ENCODE assay signal across 20 cellular contexts in the genomic region with DNA sequence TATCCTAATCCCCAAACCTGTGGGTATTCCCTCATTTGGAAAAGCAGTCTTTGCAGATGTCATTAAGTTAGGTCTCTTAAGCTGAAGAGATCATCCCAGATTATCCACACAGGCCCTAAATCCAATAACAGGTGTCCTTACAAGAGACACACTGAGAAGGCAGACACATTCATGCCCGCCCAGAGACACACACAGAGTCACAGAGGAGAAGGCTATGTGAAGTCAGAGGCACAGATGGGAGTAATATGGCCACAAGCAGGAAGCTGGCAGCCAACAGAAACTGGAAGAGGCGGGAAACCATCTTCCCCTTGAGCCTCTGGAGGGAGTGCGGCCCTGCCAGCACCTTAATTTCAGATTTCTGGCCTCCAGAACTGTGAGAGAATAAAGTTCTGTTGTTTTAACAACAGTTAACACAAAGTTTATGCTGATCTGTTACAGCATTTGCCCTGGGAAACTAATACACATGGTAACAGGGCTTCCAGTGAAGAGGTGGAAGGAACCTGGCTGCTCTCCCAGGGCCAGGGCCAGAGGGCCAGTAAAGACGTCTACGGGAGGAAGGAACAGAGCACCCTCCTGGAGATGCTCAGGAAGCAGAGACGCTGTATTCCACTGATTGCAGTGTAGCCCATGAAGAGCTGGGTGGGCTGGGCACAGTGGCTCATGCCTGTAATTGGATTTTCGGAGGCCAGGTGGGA.
DNase-seq lines count a peak whose midpoint lies in the region; ATAC-seq, FAIRE-seq and TF ChIP-seq lines count a peak whose summit lies in the region.
"Had no signal": no experiment of that assay in that cellular context is flagged by ENCODE, and none has a peak within 500 bp of the region (broad histone marks: within the 10 kb centered on the region; RNA-seq: fewer than 3 reads in every experiment).

No MANE protein-coding gene starts in this region.

- no peak overlapping the region for H3K4ac ChIP-seq in mesenchymal stem cell (ENCODE audit: low read depth in 1 of 2, low read length in 2 of 2)

- no peak overlapping the region for H3K23ac ChIP-seq in mesenchymal stem cell (ENCODE audit: low read length in 2 of 2)

- no peak overlapping the region for H3K9ac ChIP-seq in mesenchymal stem cell (ENCODE audit: low read length)

- WGBS in A549 (ENCODE audit: missing lambda C conversion rate), result 92% methylated on average over 7 of the region's 7 CpGs
- WGBS in mesenchymal stem cell, result 95% methylated on average over 7 of the region's 7 CpGs

- no peak overlapping the region for H4K8ac ChIP-seq in mesenchymal stem cell (ENCODE audit: low read length)

- ATAC-seq in A549, result no peak
- ATAC-seq in GM18519 (IDR thresholded peaks at IDR 0.05; ENCODE audit: low FRiP score, unreplicated experiment), result no peak
- ATAC-seq: Panc1 had no signal

- H3K4me1 Mint-ChIP-seq in activated CD4-positive, alpha-beta T cell treated with anti-CD3 and anti-CD28 coated beads, Interleukin-2, amount 10 ng/mL, durations not matched to agents 7 days and 5 days, result peaks cover 5% of the 10 kb centered on the region
- H3K4me1 Mint-ChIP-seq: CD8-positive, alpha-beta memory T cell had no signal

- H2AFZ ChIP-seq in mesenchymal stem cell (ENCODE audit: low read depth, low read length), result no peak overlapping the region

- no peak overlapping the region for H3K14ac ChIP-seq in mesenchymal stem cell (ENCODE audit: low read length in 2 of 2)

- CTCF ChIA-PET in A549 (lab: Yijun Ruan, JAX), result interaction anchor here (1.4 to 2.5 kb wide), 3 partner anchors 9 to 257 kb away, joined by 3 to 14 read pairs (median 7); no protein-coding TSS in a partner anchor
- CTCF ChIA-PET in activated CD4-positive, alpha-beta T cell treated with anti-CD3 and anti-CD28 coated beads, Interleukin-2, amount 10 ng/mL, durations not matched to agents 7 days and 5 days (lab: Charles Lee), result interaction anchor here (0.7 kb wide), 1 partner anchor 13 kb away, joined by 3 read pairs; no protein-coding TSS in a partner anchor

- H3K79me1 ChIP-seq in mesenchymal stem cell (replicated peaks; ENCODE audit: low read length, poor library complexity, severe bottlenecking), result peaks cover 18% of the 10 kb centered on the region

- no peak overlapping the region for H2BK15ac ChIP-seq in mesenchymal stem cell (ENCODE audit: low read depth, poor library complexity, severe bottlenecking)

- TF ChIP-seq RAD21 in A549 (conservative IDR thresholded peaks at IDR 0.05 in 1 of 2, IDR thresholded peaks at IDR 0.05 in 1 of 2), result no peak

- H3K4me3 Mint-ChIP-seq in activated CD4-positive, alpha-beta T cell treated with anti-CD3 and anti-CD28 coated beads, Interleukin-2, amount 10 ng/mL, durations not matched to agents 7 days and 5 days, result no peak overlapping the region
- H3K4me3 Mint-ChIP-seq: CD8-positive, alpha-beta memory T cell had no signal

- FAIRE-seq in A549 (lab: Jason Lieb, UNC), result no peak
- FAIRE-seq: GM12892, GM18507, H1 had no signal

- TF ChIP-seq EP300 in A549 (IDR thresholded peaks at IDR 0.05), result no peak

- no peak overlapping the region for H3K27ac Mint-ChIP-seq in activated CD4-positive, alpha-beta T cell treated with anti-CD3 and anti-CD28 coated beads, Interleukin-2, amount 10 ng/mL, durations not matched to agents 7 days and 5 days
- H3K27ac Mint-ChIP-seq: CD8-positive, alpha-beta memory T cell had no signal

- POLR2A ChIA-PET in A549 (lab: Yijun Ruan, JAX), result interaction anchor here (1.3 kb wide), 1 partner anchor 18 kb away, joined by 4 read pairs; no protein-coding TSS in a partner anchor
- POLR2A ChIA-PET in activated CD4-positive, alpha-beta T cell treated with anti-CD3 and anti-CD28 coated beads, Interleukin-2, amount 10 ng/mL, durations not matched to agents 7 days and 5 days (lab: Charles Lee), result no interaction called here

- no peaks in the 10 kb centered on the region for H3K27me3 Mint-ChIP-seq in activated CD4-positive, alpha-beta T cell treated with anti-CD3 and anti-CD28 coated beads, Interleukin-2, amount 10 ng/mL, durations not matched to agents 7 days and 5 days
- H3K27me3 Mint-ChIP-seq: CD8-positive, alpha-beta memory T cell had no signal

- no peak overlapping the region for H2BK12ac ChIP-seq in mesenchymal stem cell (ENCODE audit: low read length in 2 of 2)

- no peak overlapping the region for H3K4me3 ChIP-seq in A549
- 0 out of 2 replicates have a peak overlapping the region, but pooled peaks have one; percentile 5 for H3K4me3 ChIP-seq in WERI-Rb-1 (ENCODE audit: low read depth, low read length)
- peak overlapping the region in 1 of 2 experiments; percentile 46 for H3K4me3 ChIP-seq in mesenchymal stem cell (ENCODE audit: insufficient read depth in 1 of 2, low read depth in 1 of 2, low read length in 2 of 2)
- H3K4me3 ChIP-seq: MG63 had no signal

- H3K36me3 Mint-ChIP-seq in activated CD4-positive, alpha-beta T cell treated with anti-CD3 and anti-CD28 coated beads, Interleukin-2, amount 10 ng/mL, durations not matched to agents 7 days and 5 days (ENCODE audit: low read depth), result no peaks in the 10 kb centered on the region
- H3K36me3 Mint-ChIP-seq: CD8-positive, alpha-beta memory T cell had no signal

- no peaks in the 10 kb centered on the region for H3K36me3 ChIP-seq in WERI-Rb-1
- peaks cover 15 to 47% of the 10 kb centered on the region in 2 experiments for H3K36me3 ChIP-seq in mesenchymal stem cell (ENCODE audit: control insufficient read depth in 1 of 2, insufficient read depth in 2 of 2, low read depth in 1 of 2, low read length in 2 of 2)
- H3K36me3 ChIP-seq: BE2C, MG63 had no signal

- peak overlapping the region; percentile 33 for H2AK5ac ChIP-seq in mesenchymal stem cell (ENCODE audit: low read length, severe bottlenecking)

- peaks cover 76% of the 10 kb centered on the region for H3K4me1 ChIP-seq in A549
- peaks cover 56% of the 10 kb centered on the region for H3K4me1 ChIP-seq in mesenchymal stem cell (ENCODE audit: control insufficient read depth, insufficient read depth, low read depth, low read length)

- DNase-seq in A549 (ENCODE audit: low read depth in 1 of 2, low spot score in 1 of 2), result no peak
- peak; percentile 4 for DNase-seq in MV-4-11 (lab: John Stamatoyannopoulos, UW)
- DNase-seq in WERI-Rb-1, result peak; percentile 93
- DNase-seq in mesenchymal stem cell, result no peak
- no peak for DNase-seq in NK-92 treated with Interleukin-12 subunit alpha and Interleukin-12 subunit beta, amount 100 ng/mL, for 24 hours (lab: John Stamatoyannopoulos, UW)
- no peak for DNase-seq in NOMO-1 treated with dmso at 0.1 percent for 144 hours (lab: John Stamatoyannopoulos, UW; ENCODE audit: unreplicated experiment)
- no peak for DNase-seq in activated CD4-positive, alpha-beta T cell treated with anti-CD3 and anti-CD28 coated beads, Interleukin-2, amount 10 ng/mL, durations not matched to agents 7 days and 5 days
- DNase-seq: 8988T; BE2C; CD8-positive, alpha-beta memory T cell; Kasumi-1; NCI-H1092 treated with DMSO at 0.1 percent for 48 hours; NCI-H146; NCI-H2029 treated with DMSO at 0.1 percent for 48 hours had no signal

- H3K9me3 ChIP-seq in A549 (no peaks in the 10 kb centered on the region), WERI-Rb-1 (ENCODE audit: severe bottlenecking) (no peaks in the 10 kb centered on the region), mesenchymal stem cell (ENCODE audit: control insufficient read depth, low read length) (no peaks in the 10 kb centered on the region)
- H3K9me3 ChIP-seq: BE2C, MG63 had no signal

- H3K4me2 ChIP-seq in A549, result no peak overlapping the region
- no peak overlapping the region for H3K4me2 ChIP-seq in mesenchymal stem cell (ENCODE audit: low read length, poor library complexity, severe bottlenecking)

- H3K27me3 ChIP-seq in WERI-Rb-1 (ENCODE audit: insufficient read depth, low read depth, severe bottlenecking) (no peaks in the 10 kb centered on the region), mesenchymal stem cell (ENCODE audit: control insufficient read depth in 1 of 2, insufficient read depth in 1 of 2, low read length in 2 of 2) (no peaks in the 10 kb centered on the region)
- H3K27me3 ChIP-seq: BE2C, MG63 had no signal

- H3K27ac ChIP-seq in A549, result peak overlapping the region; percentile 86 to 97
- H3K27ac ChIP-seq in WERI-Rb-1, result peak overlapping the region; percentile 84
- H3K27ac ChIP-seq in mesenchymal stem cell (ENCODE audit: low read length, poor library complexity, severe bottlenecking), result peak overlapping the region; percentile 16

- no peak for TF ChIP-seq POLR2A in A549 (IDR thresholded peaks at IDR 0.05; ENCODE audit: low read length)

- no peak overlapping the region for H4K91ac ChIP-seq in mesenchymal stem cell (ENCODE audit: low read length)

- TF ChIP-seq CTCF in A549 (IDR thresholded peaks at IDR 0.05) (no peak), WERI-Rb-1 (IDR thresholded peaks at IDR 0.05; ENCODE audit: low read depth, low read length) (no peak)

- no peak overlapping the region for H2BK5ac ChIP-seq in mesenchymal stem cell (ENCODE audit: low read depth, low read length, poor library complexity, severe bottlenecking)

- no peaks in the 10 kb centered on the region for H3K9me3 Mint-ChIP-seq in activated CD4-positive, alpha-beta T cell treated with anti-CD3 and anti-CD28 coated beads, Interleukin-2, amount 10 ng/mL, durations not matched to agents 7 days and 5 days
- H3K9me3 Mint-ChIP-seq: CD8-positive, alpha-beta memory T cell had no signal

- H3K18ac ChIP-seq in mesenchymal stem cell (ENCODE audit: low read depth in 1 of 2, low read length in 2 of 2), result no peak overlapping the region

- no peak overlapping the region for H2BK120ac ChIP-seq in mesenchymal stem cell (ENCODE audit: low read depth, low read length)

TF ChIP-seq in A549, 52 proteins besides CTCF, POLR2A, EP300 and RAD21:
- TF ChIP-seq CHD2 (IDR thresholded peaks at IDR 0.05; ENCODE audit: low read length, partially characterized antibody) (no peak), FOXS1 (CRISPR knock-in tag; IDR thresholded peaks at IDR 0.05) (no peak), SREBF2 (IDR thresholded peaks at IDR 0.05) (no peak), HDAC2 (IDR thresholded peaks at IDR 0.05) (no peak), ZC3H11A (IDR thresholded peaks at IDR 0.05) (no peak), EHMT2 (IDR thresholded peaks at IDR 0.05; ENCODE audit: low read depth) (no peak), FOSB (CRISPR knock-in tag; IDR thresholded peaks at IDR 0.05) (no peak), JUN (IDR thresholded peaks at IDR 0.05) (no peak), TFCP2L1 (CRISPR knock-in tag; IDR thresholded peaks at IDR 0.05) (no peak)

Comparison
In these comparisons a context has a peak if more than half of its experiments do, and no peak if none do; other contexts are left out.
1. DNase-seq: peak in MV-4-11 (single experiment) and WERI-Rb-1 (single experiment); none in A549 (0 of 2), mesenchymal stem cell (single experiment), NK-92 treated with Interleukin-12 subunit alpha and Interleukin-12 subunit beta, amount 100 ng/mL, for 24 hours (single experiment), NOMO-1 treated with dmso at 0.1 percent for 144 hours (single experiment) and activated CD4-positive, alpha-beta T cell treated with anti-CD3 and anti-CD28 coated beads, Interleukin-2, amount 10 ng/mL, durations not matched to agents 7 days and 5 days (single experiment).
2. H3K27ac ChIP-seq: peak in every context shown above with its lines; median percentile 92 in A549; 84 in WERI-Rb-1; 16 in mesenchymal stem cell.